ENCODE assay signal across 8 cellular contexts in genomic region chr2:205675861-205676516, GRCh38. TPM values are rescaled to one million over a fixed set of nuclear protein-coding genes. Genes with fewer than 3 reads are reported as not detected.
DNase-seq lines count a peak whose midpoint lies in the region; ATAC-seq and TF ChIP-seq lines count a peak whose summit lies in the region.

No MANE protein-coding gene starts in this region.

- TF ChIP-seq RAD21 in liver (IDR thresholded peaks at IDR 0.05): peak; percentile 97 to 98

- H3K27me3 ChIP-seq in liver (ENCODE audit: control insufficient read depth in 4 of 4, insufficient read depth in 4 of 4, low read length in 3 of 4): no peaks in the 10 kb centered on the region

- H3K4me1 Mint-ChIP-seq in activated T-helper 2 cell treated with anti-CD3 and anti-CD28 coated beads, Interferon-gamma antibody, Interleukin-2, Interleukin-4, amounts not matched to agents 10 μg/mL and 5 μg/mL and 100 μg/mL, durations not matched to agents 14 hours and 24 hours and 36 hours (ENCODE audit: low read depth): peaks cover 40% of the 10 kb centered on the region

- peak overlapping the region in 1 of 3 donors; percentile 9 for H3K4me3 ChIP-seq in liver (ENCODE audit: low read depth in 1 of 3, low read length in 3 of 3)

- no peak overlapping the region for H3K9ac ChIP-seq in liver (ENCODE audit: low read depth in 1 of 2, low read length in 2 of 2)

- ATAC-seq in HG02642 (IDR thresholded peaks at IDR 0.05; ENCODE audit: poor library complexity, unreplicated experiment) (peak; percentile 47), GM21526 (IDR thresholded peaks at IDR 0.05; ENCODE audit: low FRiP score, unreplicated experiment) (no peak), HG02870 (IDR thresholded peaks at IDR 0.05; ENCODE audit: unreplicated experiment) (no peak)

- DNase-seq in COR-L47 (lab: John Stamatoyannopoulos, UW) (peak; percentile 31), NCI-H748 treated with DMSO at 0.1 percent for 48 hours (lab: John Stamatoyannopoulos, UW) (peak; percentile 89), T47D (ENCODE audit: low read depth in 1 of 2, low spot score in 1 of 2) (peak; percentile 45 to 72)
- no peak for DNase-seq in activated T-helper 2 cell treated with anti-CD3 and anti-CD28 coated beads, Interferon-gamma antibody, Interleukin-2, Interleukin-4, amounts not matched to agents 10 μg/mL and 5 μg/mL and 100 μg/mL, durations not matched to agents 14 hours and 24 hours and 36 hours (ENCODE audit: low spot score)

- WGBS in liver: 37% methylated on average over 7 of the region's 7 CpGs

- intact Hi-C loops in activated T-helper 2 cell treated with anti-CD3 and anti-CD28 coated beads, Interferon-gamma antibody, Interleukin-2, Interleukin-4, amounts not matched to agents 10 μg/mL and 5 μg/mL and 100 μg/mL, durations not matched to agents 14 hours and 24 hours and 36 hours (cut with micrococcal nuclease): loop anchor here (1.0 to 5.0 kb wide), 2 partner anchors 79 to 202 kb away; no protein-coding TSS in a partner anchor

- H3K27ac ChIP-seq in liver (ENCODE audit: low read depth in 1 of 2, low read length in 2 of 2): no peak overlapping the region

- peaks cover 8% of the 10 kb centered on the region for H3K27me3 Mint-ChIP-seq in activated T-helper 2 cell treated with anti-CD3 and anti-CD28 coated beads, Interferon-gamma antibody, Interleukin-2, Interleukin-4, amounts not matched to agents 10 μg/mL and 5 μg/mL and 100 μg/mL, durations not matched to agents 14 hours and 24 hours and 36 hours (ENCODE audit: low read depth)

- H3K36me3 Mint-ChIP-seq in activated T-helper 2 cell treated with anti-CD3 and anti-CD28 coated beads, Interferon-gamma antibody, Interleukin-2, Interleukin-4, amounts not matched to agents 10 μg/mL and 5 μg/mL and 100 μg/mL, durations not matched to agents 14 hours and 24 hours and 36 hours (ENCODE audit: low read depth): peaks cover 3% of the 10 kb centered on the region

- H3K9me3 ChIP-seq in liver (ENCODE audit: control insufficient read depth in 4 of 4, low read length in 3 of 4): no peaks in the 10 kb centered on the region

- H3K36me3 ChIP-seq in liver (ENCODE audit: control insufficient read depth in 4 of 4, insufficient read depth in 3 of 4, low read depth in 1 of 4, low read length in 3 of 4): no peaks in the 10 kb centered on the region

- TF ChIP-seq CTCF in liver (IDR thresholded peaks at IDR 0.05; ENCODE audit: low read depth, low read length, missing input control): peak; percentile 74

- H3K27ac Mint-ChIP-seq in activated T-helper 2 cell treated with anti-CD3 and anti-CD28 coated beads, Interferon-gamma antibody, Interleukin-2, Interleukin-4, amounts not matched to agents 10 μg/mL and 5 μg/mL and 100 μg/mL, durations not matched to agents 14 hours and 24 hours and 36 hours: no peak overlapping the region

- H3K4me1 ChIP-seq in liver (ENCODE audit: control insufficient read depth in 4 of 4, insufficient read depth in 4 of 4, low read length in 3 of 4): peaks cover 0 to 5% (median 0%) of the 10 kb centered on the region in 4 donors

- in situ Hi-C loops in T47D (cut with HindIII; ENCODE audit: low pct_unique_long_range_greater_than_20kb, low sequenced_read_pairs): no loop called here

- no peak overlapping the region for H3K4me3 Mint-ChIP-seq in activated T-helper 2 cell treated with anti-CD3 and anti-CD28 coated beads, Interferon-gamma antibody, Interleukin-2, Interleukin-4, amounts not matched to agents 10 μg/mL and 5 μg/mL and 100 μg/mL, durations not matched to agents 14 hours and 24 hours and 36 hours (ENCODE audit: low read depth)

- no peaks in the 10 kb centered on the region for H3K9me3 Mint-ChIP-seq in activated T-helper 2 cell treated with anti-CD3 and anti-CD28 coated beads, Interferon-gamma antibody, Interleukin-2, Interleukin-4, amounts not matched to agents 10 μg/mL and 5 μg/mL and 100 μg/mL, durations not matched to agents 14 hours and 24 hours and 36 hours

TF ChIP-seq in liver, 16 proteins besides CTCF, POLR2A, EP300 and RAD21:
- TF ChIP-seq REST (IDR thresholded peaks at IDR 0.05) (no peak), ZBTB33 (IDR thresholded peaks at IDR 0.05) (no peak), NR2F2 (IDR thresholded peaks at IDR 0.05) (no peak), GABPA (IDR thresholded peaks at IDR 0.05 in 1 of 2, conservative IDR thresholded peaks at IDR 0.05 in 1 of 2) (no peak), JUND (IDR thresholded peaks at IDR 0.05) (no peak), TAF1 (conservative IDR thresholded peaks at IDR 0.05) (no peak), RXRA (IDR thresholded peaks at IDR 0.05) (no peak), FOXA2 (IDR thresholded peaks at IDR 0.05) (no peak), ATF3 (IDR thresholded peaks at IDR 0.05) (no peak), HNF4A (conservative IDR thresholded peaks at IDR 0.05) (no peak), FOXA1 (IDR thresholded peaks at IDR 0.05) (no peak), SP1 (IDR thresholded peaks at IDR 0.05) (no peak), MAX (IDR thresholded peaks at IDR 0.05) (no peak), YY1 (IDR thresholded peaks at IDR 0.05) (no peak), HNF4G (IDR thresholded peaks at IDR 0.05) (no peak)

RNA-seq across cellular contexts. Expression of gene NRP2, which starts 6.3 kb away (rescaled TPM):
- total RNA-seq in liver: 10 to 100 TPM; 15.5 to 17.7 TPM
- 1 to 10 TPM; 3.8 to 8.8 TPM for polyA plus RNA-seq in liver
- 59.9 and 61.7 TPM in 2 replicates for total RNA-seq in activated T-helper 2 cell treated with anti-CD3 and anti-CD28 coated beads, Interferon-gamma antibody, Interleukin-2, Interleukin-4, amounts not matched to agents 10 μg/mL and 5 μg/mL and 100 μg/mL, durations not matched to agents 14 hours and 24 hours and 36 hours
